Comparison of ENCODE assay signal across 22 cellular contexts in genomic region chr3:11733914-11734313, GRCh38.
"Had no signal": no experiment of that assay in that cellular context is flagged by ENCODE, and none has a peak within 500 bp of the region (broad histone marks: within the 10 kb centered on the region; RNA-seq: fewer than 3 reads in every experiment).

No MANE protein-coding gene starts in this region.

- ATAC-seq: esophagus mucosa; heart left ventricle; left colon; left ventricle myocardium superior; right cardiac atrium; stimulated activated naive CD8-positive, alpha-beta T cell treated with anti-CD3 and anti-CD28 coated beads, Interleukin-15, Interleukin-2, amounts not matched to agents 100 U/mL and 50 U/mL, for 24 hours had no signal

- H3K36me3 Mint-ChIP-seq: naive B cell; stimulated activated effector memory CD8-positive, alpha-beta T cell treated with anti-CD3 and anti-CD28 coated beads, Interleukin-12 subunit alpha, Interleukin-12 subunit beta, amount 100 ng/mL, for 72 hours had no signal

- H3K27me3 ChIP-seq: heart left ventricle, suprapubic skin, thyroid gland, upper lobe of left lung, uterus had no signal

- H3K4me1 Mint-ChIP-seq: naive B cell had no signal

- H3K4me3 Mint-ChIP-seq: naive B cell; nephron; stimulated activated effector memory CD8-positive, alpha-beta T cell treated with anti-CD3 and anti-CD28 coated beads, Interleukin-12 subunit alpha, Interleukin-12 subunit beta, amount 100 ng/mL, for 72 hours had no signal

- H3K36me3 ChIP-seq: heart left ventricle, suprapubic skin, thyroid gland, upper lobe of left lung, uterus had no signal

- DNase-seq: effector CD4-positive, alpha-beta T cell; heart left ventricle; hippocampal formation; left colon; left ventricle myocardium superior; mesenchymal stem cell; midbrain; naive B cell; posterior cingulate gyrus; right cardiac atrium; stimulated activated CD4-positive, alpha-beta T cell treated with anti-CD3 and anti-CD28 coated beads, Interleukin-4, amount 100 ng/mL, for 1 hour; stimulated activated CD8-positive, alpha-beta memory T cell treated with anti-CD3 and anti-CD28 coated beads, Interleukin-4, amount 100 ng/mL, for 48 hours; stimulated activated naive CD8-positive, alpha-beta T cell treated with anti-CD3 and anti-CD28 coated beads, Interleukin-15, Interleukin-2, amounts not matched to agents 100 U/mL and 50 U/mL, for 24 hours; thyroid gland; upper lobe of left lung; uterus had no signal

- H3K9me3 ChIP-seq: heart left ventricle, suprapubic skin, thyroid gland, upper lobe of left lung, uterus had no signal

- H3K4me1 ChIP-seq: heart left ventricle, suprapubic skin, thyroid gland, upper lobe of left lung, uterus had no signal

- H3K27ac Mint-ChIP-seq: naive B cell; nephron; stimulated activated effector memory CD8-positive, alpha-beta T cell treated with anti-CD3 and anti-CD28 coated beads, Interleukin-12 subunit alpha, Interleukin-12 subunit beta, amount 100 ng/mL, for 72 hours had no signal

- H3K4me3 ChIP-seq: coronary artery, heart left ventricle, lung, suprapubic skin, thyroid gland, upper lobe of left lung, uterus had no signal

- H3K27ac ChIP-seq: coronary artery, heart left ventricle, suprapubic skin, thyroid gland, upper lobe of left lung, uterus had no signal

- H3K9me3 Mint-ChIP-seq: naive B cell; nephron; stimulated activated effector memory CD8-positive, alpha-beta T cell treated with anti-CD3 and anti-CD28 coated beads, Interleukin-12 subunit alpha, Interleukin-12 subunit beta, amount 100 ng/mL, for 72 hours had no signal
